Comparison of ENCODE assay signal across 8 cellular contexts in the genomic region with DNA sequence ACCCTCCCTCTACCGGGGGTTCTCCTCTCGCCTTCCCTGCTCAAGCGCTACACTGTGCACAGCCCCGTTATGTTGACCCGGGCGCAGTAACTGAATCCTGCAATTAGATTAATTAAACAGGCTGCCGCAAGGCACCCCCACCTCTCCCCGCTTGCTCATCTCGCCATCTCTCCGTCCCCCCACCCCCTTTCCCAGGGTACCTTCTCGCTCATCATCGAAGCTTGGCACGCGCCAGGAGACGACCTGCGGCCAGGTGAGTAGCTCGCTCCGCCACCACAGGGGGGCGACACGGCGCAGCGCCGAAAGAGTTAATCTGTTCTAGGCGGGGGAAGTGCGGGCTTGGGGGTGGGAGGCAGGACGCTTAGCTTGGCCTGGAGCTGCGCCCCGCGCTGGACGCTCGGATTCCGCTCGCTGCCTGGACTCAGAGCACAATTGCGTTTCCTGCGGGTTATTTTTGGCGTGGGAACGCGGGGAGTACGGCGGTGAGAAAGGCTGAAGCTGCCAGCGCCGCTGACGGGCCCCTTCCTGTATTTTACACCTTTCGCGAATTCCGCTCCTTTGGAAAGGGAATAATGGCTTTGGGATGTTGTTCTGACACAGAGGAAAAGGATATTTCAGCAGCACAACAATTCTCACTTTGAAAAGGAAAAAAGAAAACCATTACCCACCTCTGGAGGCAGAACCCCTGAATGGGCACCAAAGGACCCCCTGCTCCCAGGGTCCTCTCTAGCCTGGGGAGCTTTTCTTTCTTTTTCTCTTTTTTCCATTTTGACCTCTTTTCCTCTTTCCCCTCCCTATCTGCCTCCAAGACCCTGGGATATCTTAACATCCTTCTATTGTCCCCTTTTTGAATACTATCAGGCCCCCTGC. TPM values are rescaled to one million over a fixed set of nuclear protein-coding genes. Genes with fewer than 3 reads are reported as not detected.
DNase-seq lines count a peak whose midpoint lies in the region; ATAC-seq and TF ChIP-seq lines count a peak whose summit lies in the region.

No MANE protein-coding gene starts in this region.

- H4K20me1 ChIP-seq in SU-DHL-6 (ENCODE audit: low read depth, low read length) = no peaks in the 10 kb centered on the region

- TF ChIP-seq CTCF in AG09309 (IDR thresholded peaks at IDR 0.05; ENCODE audit: control insufficient read depth, insufficient read depth, low read depth, low read length, missing control alignments) (peak; percentile 60), HEK293 (tag by site-specific recombination; IDR thresholded peaks at IDR 0.05) (peak; percentile 95), SU-DHL-6 (IDR thresholded peaks at IDR 0.05; ENCODE audit: insufficient read depth, low read length, poor library complexity, severe bottlenecking) (peak; percentile 89), choroid plexus epithelial cell (conservative IDR thresholded peaks at IDR 0.05; ENCODE audit: low read depth, low read length) (peak; percentile 41), right lobe of liver (IDR thresholded peaks at IDR 0.05) (peak; percentile 25 to 45 (median 34)), stomach (IDR thresholded peaks at IDR 0.05) (peak in 4 of 7 experiments; percentile 4 to 29 (median 26))

- H3K9me2 ChIP-seq in SU-DHL-6 (replicated peaks; ENCODE audit: insufficient read depth, low read length) = no peaks in the 10 kb centered on the region

- H3K27ac ChIP-seq in HEK293 (ENCODE audit: extremely low read depth, low read depth, low read length) = no peak overlapping the region
- no peak overlapping the region for H3K27ac ChIP-seq in SU-DHL-6 (ENCODE audit: low read depth, low read length)
- peak overlapping the region in 1 of 3 donors; percentile 38 for H3K27ac ChIP-seq in right lobe of liver
- H3K27ac ChIP-seq in stomach = peak overlapping the region; percentile 28 to 53 (median 46)

- intact Hi-C loops in right lobe of liver (cut with DNase I) (no loop called here), stomach (cut with DNase I; ENCODE audit: low total_unique reads) (no loop called here)

- H3K9me3 ChIP-seq in HEK293 (ENCODE audit: control insufficient read depth, insufficient read depth, low read depth, low read length) (no peaks in the 10 kb centered on the region), SU-DHL-6 (ENCODE audit: insufficient read depth, low read length) (no peaks in the 10 kb centered on the region), right lobe of liver (no peaks in the 10 kb centered on the region), stomach (no peaks in the 10 kb centered on the region)

- no peaks in the 10 kb centered on the region for H3K27me3 ChIP-seq in SU-DHL-6 (ENCODE audit: low read length)
- H3K27me3 ChIP-seq in right lobe of liver = peaks cover 0 to 21% of the 10 kb centered on the region in 2 donors
- H3K27me3 ChIP-seq in stomach = peaks cover 10 to 75% (median 64%) of the 10 kb centered on the region in 3 donors

- TF ChIP-seq POLR2A in right lobe of liver (IDR thresholded peaks at IDR 0.05) (no peak), stomach (IDR thresholded peaks at IDR 0.05) (no peak)

- no peaks in the 10 kb centered on the region for H3K79me2 ChIP-seq in SU-DHL-6 (ENCODE audit: insufficient read depth, low read length)

- peak overlapping the region; percentile 41 for H3K4me3 ChIP-seq in AG09309 (ENCODE audit: control insufficient read depth, low read depth, low read length)
- peak overlapping the region; percentile 49 for H3K4me3 ChIP-seq in HEK293 (ENCODE audit: low read depth, low read length)
- peak overlapping the region; percentile 17 for H3K4me3 ChIP-seq in SU-DHL-6 (ENCODE audit: insufficient read depth, low read length, poor library complexity, severe bottlenecking)
- peak overlapping the region; percentile 23 for H3K4me3 ChIP-seq in choroid plexus epithelial cell (ENCODE audit: low read depth, low read length)
- H3K4me3 ChIP-seq in right lobe of liver = peak overlapping the region; percentile 42 to 49 (median 43)
- peak overlapping the region; percentile 49 to 75 (median 52) for H3K4me3 ChIP-seq in stomach

- no peak overlapping the region for H2AFZ ChIP-seq in SU-DHL-6 (ENCODE audit: low read depth, low read length, severe bottlenecking)

- H3F3A ChIP-seq in SU-DHL-6 (ENCODE audit: insufficient read depth) = no peaks in the 10 kb centered on the region

- WGBS in right lobe of liver (ENCODE audit: insufficient coverage, low coverage, low lambda C conversion rate, missing lambda C conversion rate) = 2% methylated on average over 20 of the region's 46 CpGs
- WGBS in stomach, 5 donors = 1 to 2% (median 2%) methylated on average over 39 to 46 of the region's 46 CpGs

- H3K4me1 ChIP-seq in HEK293 (ENCODE audit: control insufficient read depth, insufficient read depth, low read length) (no peaks in the 10 kb centered on the region), right lobe of liver (peaks cover 0 to 53% (median 23%) of the 10 kb centered on the region in 4 donors), stomach (peaks cover 52 to 81% (median 67%) of the 10 kb centered on the region in 4 donors)

- peak; percentile 24 to 35 (median 32) for ATAC-seq in right lobe of liver

- CTCF ChIA-PET in HEK293 (lab: Yijun Ruan, JAX) = interaction anchor here (0.6 to 5.0 kb wide), 17 partner anchors 9 to 342 kb away, joined by 3 to 32 read pairs (median 4); no protein-coding TSS in a partner anchor

- no peak overlapping the region for H3K9ac ChIP-seq in SU-DHL-6 (ENCODE audit: low read length)

- POLR2A ChIA-PET in HEK293 (lab: Yijun Ruan, JAX) = interaction anchor here (0.6 to 6.1 kb wide), 10 partner anchors 10 to 402 kb away, joined by 3 to 58 read pairs (median 4); a partner anchor contains a TSS

- peak overlapping the region; percentile 70 for H3K4me2 ChIP-seq in SU-DHL-6 (ENCODE audit: low read depth, low read length, poor library complexity, severe bottlenecking)

- DNase-seq in AG09309 (ENCODE audit: low read depth) = no peak
- DNase-seq in choroid plexus epithelial cell (ENCODE audit: low read depth) = peak; percentile 36
- peak in 1 of 3 donors; percentile 67 for DNase-seq in right lobe of liver
- no peak for DNase-seq in stomach
- DNase-seq in medulla oblongata (ENCODE audit: extremely low spot score) = no peak
- no peak for DNase-seq in hippocampal formation (lab: John Stamatoyannopoulos, UW)

- TF ChIP-seq EP300 in stomach (IDR thresholded peaks at IDR 0.05) = no peak

- peaks cover 0 to 3% of the 10 kb centered on the region in 2 experiments; a peak in 1 of 3 replicates for H3K36me3 ChIP-seq in HEK293 (ENCODE audit: control insufficient read depth in 2 of 2, insufficient read depth in 1 of 2, low read length in 2 of 2)
- H3K36me3 ChIP-seq in SU-DHL-6 (ENCODE audit: low read length) = no peaks in the 10 kb centered on the region
- H3K36me3 ChIP-seq in right lobe of liver = no peaks in the 10 kb centered on the region
- peaks cover 0 to 8% (median 0%) of the 10 kb centered on the region in 4 donors for H3K36me3 ChIP-seq in stomach

TF ChIP-seq in HEK293, 187 proteins besides CTCF, POLR2A, EP300 and RAD21 (continues in another document):
- TF ChIP-seq ZSCAN30 (tag by site-specific recombination; IDR thresholded peaks at IDR 0.05) (no peak), ZNF335 (tag by site-specific recombination; conservative IDR thresholded peaks at IDR 0.05) (peak; percentile 62), OSR2 (tag by site-specific recombination; IDR thresholded peaks at IDR 0.05) (peak; percentile 21; the same call in 1 of the 2 replicates), ZNF626 (tag by site-specific recombination; IDR thresholded peaks at IDR 0.05) (no peak), ZNF521 (tag by site-specific recombination; IDR thresholded peaks at IDR 0.05) (no peak), TCF7L2 (IDR thresholded peaks at IDR 0.05; ENCODE audit: borderline replicate concordance, low read depth, low read length) (no peak), ZNF16 (tag by site-specific recombination; IDR thresholded peaks at IDR 0.05; ENCODE audit: low read depth) (no peak)
- TF ChIP-seq, protein P1, sequence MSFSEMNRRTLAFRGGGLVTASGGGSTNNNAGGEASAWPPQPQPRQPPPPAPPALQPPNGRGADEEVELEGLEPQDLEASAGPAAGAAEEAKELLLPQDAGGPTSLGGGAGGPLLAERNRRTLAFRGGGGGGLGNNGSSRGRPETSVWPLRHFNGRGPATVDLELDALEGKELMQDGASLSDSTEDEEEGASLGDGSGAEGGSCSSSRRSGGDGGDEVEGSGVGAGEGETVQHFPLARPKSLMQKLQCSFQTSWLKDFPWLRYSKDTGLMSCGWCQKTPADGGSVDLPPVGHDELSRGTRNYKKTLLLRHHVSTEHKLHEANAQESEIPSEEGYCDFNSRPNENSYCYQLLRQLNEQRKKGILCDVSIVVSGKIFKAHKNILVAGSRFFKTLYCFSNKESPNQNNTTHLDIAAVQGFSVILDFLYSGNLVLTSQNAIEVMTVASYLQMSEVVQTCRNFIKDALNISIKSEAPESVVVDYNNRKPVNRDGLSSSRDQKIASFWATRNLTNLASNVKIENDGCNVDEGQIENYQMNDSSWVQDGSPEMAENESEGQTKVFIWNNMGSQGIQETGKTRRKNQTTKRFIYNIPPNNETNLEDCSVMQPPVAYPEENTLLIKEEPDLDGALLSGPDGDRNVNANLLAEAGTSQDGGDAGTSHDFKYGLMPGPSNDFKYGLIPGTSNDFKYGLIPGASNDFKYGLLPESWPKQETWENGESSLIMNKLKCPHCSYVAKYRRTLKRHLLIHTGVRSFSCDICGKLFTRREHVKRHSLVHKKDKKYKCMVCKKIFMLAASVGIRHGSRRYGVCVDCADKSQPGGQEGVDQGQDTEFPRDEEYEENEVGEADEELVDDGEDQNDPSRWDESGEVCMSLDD (tag by site-specific recombination; IDR thresholded peaks at IDR 0.05) = peak; percentile 64

RNA-seq across cellular contexts. Expression of a gene that starts 1.5 kb away (rescaled TPM):
- 1 to 10 TPM; 2.9 to 8.7 (median 4.2) TPM for total RNA-seq in right lobe of liver
- total RNA-seq in stomach = 10 to 100 TPM in 1 of 5 donors, 1 to 10 TPM in 3, under 1 TPM in 1; 0.89 to 20.0 (median 3.3) TPM
- polyA plus RNA-seq in stomach = 1 to 10 TPM in 2 of 3 donors, under 1 TPM in 1; 0.56 to 2.2 (median 1.5) TPM

RNA-seq across cellular contexts. Expression of a gene that starts 22.6 kb away (rescaled TPM):
- total RNA-seq in right lobe of liver (10 to 100 TPM in 2 of 6 experiments, 1 to 10 TPM in 1, under 1 TPM in 3; 0.22 to 11.6 (median 0.97) TPM), stomach (10 to 100 TPM in 1 of 5 donors, 1 to 10 TPM in 4; 1.3 to 17.1 (median 2.9) TPM)
- 10 to 100 TPM in 2 of 3 donors, 1 to 10 TPM in 1; 5.7 to 61.6 (median 25.5) TPM for polyA plus RNA-seq in stomach

RNA-seq across cellular contexts. Expression of a gene that starts 36.4 kb away (rescaled TPM):
- total RNA-seq in right lobe of liver = 10 to 100 TPM in 5 of 6 experiments, 1 to 10 TPM in 1; 8.4 to 24.7 (median 12.9) TPM
- 10 to 100 TPM in 4 of 5 donors, 1 to 10 TPM in 1; 1.8 to 24.2 (median 20.3) TPM for total RNA-seq in stomach
- 10 to 100 TPM in 1 of 3 donors, 1 to 10 TPM in 2; 5.7 to 10.8 (median 6.1) TPM for polyA plus RNA-seq in stomach

RNA-seq across cellular contexts. Expression of a gene that starts 56.6 kb away (rescaled TPM):
- total RNA-seq in right lobe of liver (not detected), stomach (1 to 10 TPM in 4 of 5 donors, not detected in 1; 1.3 to 3.2 (median 1.7) TPM)
- polyA plus RNA-seq in stomach = 10 to 100 TPM in 1 of 3 donors, 1 to 10 TPM in 2; 1.2 to 87.8 (median 1.4) TPM

Comparison
In these comparisons a context has a peak if more than half of its experiments do, and no peak if none do; other contexts are left out.
1. CTCF ChIP-seq: peak in every context shown above with its lines; median percentile 95 in HEK293; 89 in SU-DHL-6; 60 in AG09309; 41 in choroid plexus epithelial cell; 34 in right lobe of liver; 26 in stomach.
2. H3K27ac ChIP-seq: peak in stomach (5 of 5); none in HEK293 (single experiment) and SU-DHL-6 (single experiment).
3. Peak in every context shown above with its lines, with median percentiles within 50 percentile points of each other: H3K4me3 ChIP-seq.